21 cellular contexts compared by ENCODE assay signal in genomic region chr4:124478518-124478917, GRCh38.
"Had no signal": no experiment of that assay in that cellular context is flagged by ENCODE, and none has a peak within 500 bp of the region (broad histone marks: within the 10 kb centered on the region; RNA-seq: fewer than 3 reads in every experiment).

No MANE protein-coding gene starts in this region.

- H3K27me3 ChIP-seq: ascending aorta, breast epithelium, tibial artery had no signal

- H3K27me3 Mint-ChIP-seq: natural killer cell treated with Interleukin-12 subunit alpha and Interleukin-12 subunit beta and Interleukin-15 and Interleukin-18, amount 100 ng/mL, for 72 hours had no signal

- H3K4me1 ChIP-seq: ascending aorta, breast epithelium, tibial artery had no signal

- H3K36me3 Mint-ChIP-seq: natural killer cell treated with Interleukin-12 subunit alpha and Interleukin-12 subunit beta and Interleukin-15 and Interleukin-18, amount 100 ng/mL, for 72 hours had no signal

- DNase-seq: activated CD4-positive, alpha-beta T cell treated with anti-CD3 and anti-CD28 coated beads, Interleukin-2, amount 50 U/mL, for 1 hour; activated CD8-positive, alpha-beta memory T cell treated with anti-CD3 and anti-CD28 coated beads, Interleukin-2, amount 50 U/mL, for 4 hours; activated effector memory CD4-positive, alpha-beta T cell treated with Interleukin-2 at 50 U/mL for 16 hours; activated naive CD4-positive, alpha-beta T cell treated with anti-CD3 and anti-CD28 coated beads, Interleukin-2, amount 50 U/mL, for 16 hours; activated T-cell treated with anti-CD3 and anti-CD28 coated beads, Interleukin-2, amount 50 U/mL, for 4 hours; cerebellar nuclear complex; cortex of kidney; effector CD8-positive, alpha-beta T cell; foreskin melanocyte; head of caudate nucleus; nucleus accumbens; right cardiac atrium; stimulated activated naive CD8-positive, alpha-beta T cell treated with anti-CD3 and anti-CD28 coated beads, Interleukin-15, Interleukin-2, amounts not matched to agents 100 U/mL and 50 U/mL, for 24 hours; substantia nigra; T-helper 1 cell; T-helper 9 cell; tibial artery had no signal

- H3K36me3 ChIP-seq: ascending aorta, breast epithelium, tibial artery had no signal

- H3K4me3 Mint-ChIP-seq: activated T-cell treated with anti-CD3 and anti-CD28 coated beads, Interleukin-2, amount 50 U/mL, for 4 hours; natural killer cell treated with Interleukin-12 subunit alpha and Interleukin-12 subunit beta and Interleukin-15 and Interleukin-18, amount 100 ng/mL, for 72 hours had no signal

- H3K27ac Mint-ChIP-seq: natural killer cell treated with Interleukin-12 subunit alpha and Interleukin-12 subunit beta and Interleukin-15 and Interleukin-18, amount 100 ng/mL, for 72 hours had no signal

- ATAC-seq: activated CD4-positive, CD25-positive, alpha-beta regulatory T cell treated with anti-CD3 and anti-CD28 coated beads, Interleukin-2, amount 50 U/mL, for 24 hours; activated T-cell treated with anti-CD3 and anti-CD28 coated beads, Interleukin-2, amount 50 U/mL, for 4 hours; natural killer cell treated with Interleukin-12 subunit alpha and Interleukin-12 subunit beta and Interleukin-15 and Interleukin-18, amount 100 ng/mL, for 72 hours; stimulated activated naive CD8-positive, alpha-beta T cell treated with anti-CD3 and anti-CD28 coated beads, Interleukin-15, Interleukin-2, amounts not matched to agents 100 U/mL and 50 U/mL, for 24 hours had no signal

- H3K4me3 ChIP-seq: ascending aorta, breast epithelium, tibial artery had no signal

- H3K9me3 ChIP-seq: ascending aorta had no signal
